In genomic region chr9:15231788-15232635, GRCh38 we compare ENCODE assay signal across 10 cellular contexts.
DNase-seq lines count a peak whose midpoint lies in the region; ATAC-seq and TF ChIP-seq lines count a peak whose summit lies in the region.
"Had no signal": no experiment of that assay in that cellular context is flagged by ENCODE, and none has a peak within 500 bp of the region (broad histone marks: within the 10 kb centered on the region; RNA-seq: fewer than 3 reads in every experiment).

No MANE protein-coding gene starts in this region.

- DNase-seq in HFF-Myc (ENCODE audit: extremely low read depth, low read depth) (no peak), endothelial cell (ENCODE audit: low spot score) (peak; percentile 33), spleen (no peak), NCI-H1436 (lab: John Stamatoyannopoulos, UW) (no peak), NCI-H1048 (lab: John Stamatoyannopoulos, UW) (no peak)
- DNase-seq: naive B cell had no signal

- H3K27ac Mint-ChIP-seq in endothelial cell (ENCODE audit: unreplicated experiment), result no peak overlapping the region
- H3K27ac Mint-ChIP-seq: naive B cell; T-helper 1 cell treated with Interleukin-12 subunit alpha and Interleukin-12 subunit beta and Interleukin-4 antibody, amounts not matched to agents 30 μg/mL and 1 μg/mL, for 36 hours had no signal

- H3K4me3 ChIP-seq in GM12875 (ENCODE audit: low read depth, low read length) (no peak overlapping the region), HFF-Myc (replicated peaks; ENCODE audit: low read depth, low read length) (no peak overlapping the region), OCI-LY3 (ENCODE audit: low read length) (peak overlapping the region; percentile 34; the same call in 1 of the 2 replicates), spleen (no peak overlapping the region)

- no peak overlapping the region for H3K9ac ChIP-seq in OCI-LY3 (ENCODE audit: low read length)

- no peaks in the 10 kb centered on the region for H3K27me3 Mint-ChIP-seq in endothelial cell (ENCODE audit: unreplicated experiment)

- H3K9me3 Mint-ChIP-seq in endothelial cell (ENCODE audit: unreplicated experiment), result no peaks in the 10 kb centered on the region

- TF ChIP-seq CTCF in GM12875 (IDR thresholded peaks at IDR 0.05; ENCODE audit: borderline replicate concordance, insufficient read depth, low read depth, low read length), result peak; percentile 76
- TF ChIP-seq CTCF in HFF-Myc (IDR thresholded peaks at IDR 0.05; ENCODE audit: low read depth, low read length, missing control alignments), result peak; percentile 73
- TF ChIP-seq CTCF in OCI-LY3 (IDR thresholded peaks at IDR 0.05; ENCODE audit: low read depth, low read length), result peak; percentile 75
- peak; percentile 80 for TF ChIP-seq CTCF in endothelial cell (IDR thresholded peaks at IDR 0.05; ENCODE audit: unreplicated experiment)
- peak in 7 of 11 experiments; percentile 8 to 39 (median 25) for TF ChIP-seq CTCF in spleen (IDR thresholded peaks at IDR 0.05 in 8 of 11, conservative IDR thresholded peaks at IDR 0.05 in 3 of 11)

- H3K36me3 ChIP-seq in OCI-LY3 (replicated peaks; ENCODE audit: low read depth, low read length), result no peaks in the 10 kb centered on the region
- no peaks in the 10 kb centered on the region for H3K36me3 ChIP-seq in spleen

- 0 out of 2 replicates have a peak, but pooled peaks cover 3% of the 10 kb centered on the region for H3K9me3 ChIP-seq in OCI-LY3 (ENCODE audit: insufficient read depth, low read length)
- peaks cover 0 to 30% (median 21%) of the 10 kb centered on the region in 8 donors for H3K9me3 ChIP-seq in spleen

- H3K27me3 ChIP-seq in OCI-LY3 (ENCODE audit: low read depth, low read length) (no peaks in the 10 kb centered on the region), spleen (replicated peaks in 1 of 7) (no peaks in the 10 kb centered on the region)

- H4K20me1 ChIP-seq in OCI-LY3 (ENCODE audit: insufficient read depth, low read length), result no peaks in the 10 kb centered on the region

- H3K4me3 Mint-ChIP-seq in endothelial cell (ENCODE audit: unreplicated experiment), result no peak overlapping the region
- H3K4me3 Mint-ChIP-seq: T-helper 1 cell treated with Interleukin-12 subunit alpha and Interleukin-12 subunit beta and Interleukin-4 antibody, amounts not matched to agents 30 μg/mL and 1 μg/mL, for 36 hours had no signal

- peaks cover 7% of the 10 kb centered on the region for H3K36me3 Mint-ChIP-seq in endothelial cell (ENCODE audit: low read depth, unreplicated experiment)

- TF ChIP-seq POLR2A in spleen (IDR thresholded peaks at IDR 0.05), result no peak

- no peak overlapping the region for H2AFZ ChIP-seq in OCI-LY3 (ENCODE audit: low read depth, low read length)

- peak overlapping the region; percentile 36 for H3K4me2 ChIP-seq in OCI-LY3 (ENCODE audit: low read length)

- H3K27ac ChIP-seq in OCI-LY3 (ENCODE audit: low read length), result no peak overlapping the region
- no peak overlapping the region for H3K27ac ChIP-seq in spleen

- H3K4me1 ChIP-seq in OCI-LY3 (ENCODE audit: low read length) (peaks cover 7% of the 10 kb centered on the region), spleen (peaks cover 0 to 14% (median 3%) of the 10 kb centered on the region in 6 donors)

- intact Hi-C loops in spleen (cut with DNase I; ENCODE audit: low total_unique reads), result no loop called here

- WGBS in spleen, 5 donors, result 67 to 81% (median 76%) methylated on average over 13 of the region's 13 CpGs

- no peak for ATAC-seq in GM18873 (IDR thresholded peaks at IDR 0.05; ENCODE audit: low FRiP score, unreplicated experiment)

- no peaks in the 10 kb centered on the region for H3K79me2 ChIP-seq in OCI-LY3 (ENCODE audit: low read length)

- no peaks in the 10 kb centered on the region for H3K4me1 Mint-ChIP-seq in endothelial cell (ENCODE audit: unreplicated experiment)

Comparison
In these comparisons a context has a peak if more than half of its experiments do, and no peak if none do; other contexts are left out.
1. CTCF ChIP-seq: peak in every context shown above with its lines; median percentile 80 in endothelial cell; 76 in GM12875; 75 in OCI-LY3; 73 in HFF-Myc; 25 in spleen.